17 cellular contexts compared by ENCODE assay signal in the genomic region with DNA sequence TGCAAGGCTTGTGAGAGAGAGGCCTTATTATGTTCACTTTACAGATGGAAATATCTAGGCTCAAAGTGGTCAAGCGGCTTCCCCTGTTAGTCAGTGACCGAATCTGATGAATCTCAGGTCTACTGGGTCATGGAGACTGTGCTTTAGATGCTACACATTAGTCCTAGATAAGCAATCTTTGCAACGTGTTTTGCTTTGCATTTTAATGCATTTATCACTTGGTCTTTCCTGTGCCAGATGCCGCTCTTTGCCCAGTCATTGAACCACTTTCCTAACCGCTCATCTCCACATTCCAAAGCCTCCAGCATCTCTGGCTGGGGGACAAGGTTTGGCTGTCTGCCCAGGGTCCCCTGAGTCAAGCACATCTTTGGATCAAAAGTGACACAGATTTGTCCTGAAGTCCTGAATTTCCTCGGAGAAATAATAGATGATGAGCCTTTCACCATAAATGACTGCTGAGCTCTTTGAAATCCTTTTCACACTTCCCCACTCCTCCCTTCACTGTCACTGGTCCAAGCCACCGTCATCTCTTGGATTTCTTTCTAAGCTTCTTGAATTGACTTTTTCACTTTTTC.
DNase-seq lines count a peak whose midpoint lies in the region; ATAC-seq, FAIRE-seq and TF ChIP-seq lines count a peak whose summit lies in the region.
"Had no signal": no experiment of that assay in that cellular context is flagged by ENCODE, and none has a peak within 500 bp of the region (broad histone marks: within the 10 kb centered on the region; RNA-seq: fewer than 3 reads in every experiment).

No MANE protein-coding gene starts in this region.

- no peak for FAIRE-seq in K562 (lab: Jason Lieb, UNC)
- FAIRE-seq: H1 had no signal

- intact Hi-C loops in K562 (cut with micrococcal nuclease), result no loop called here

- no peaks in the 10 kb centered on the region for H3K4me1 ChIP-seq in K562 (replicated peaks in 1 of 2; ENCODE audit: control insufficient read depth in 2 of 2, insufficient read depth in 2 of 2, low read length in 2 of 2)
- H3K4me1 ChIP-seq in effector memory CD4-positive, alpha-beta T cell (ENCODE audit: control insufficient read depth, insufficient read depth, low read length, poor library complexity, severe bottlenecking), result no peaks in the 10 kb centered on the region

- no peak for TF ChIP-seq EP300 in K562 (IDR thresholded peaks at IDR 0.05; ENCODE audit: low read length)

- no peaks in the 10 kb centered on the region for H3K9me3 ChIP-seq in K562 (replicated peaks; ENCODE audit: control insufficient read depth, insufficient read depth, low read depth, low read length)
- no peaks in the 10 kb centered on the region for H3K9me3 ChIP-seq in effector memory CD4-positive, alpha-beta T cell (ENCODE audit: control insufficient read depth, low read length)

- no peaks in the 10 kb centered on the region for H4K20me1 ChIP-seq in K562 (replicated peaks; ENCODE audit: control insufficient read depth, insufficient read depth, low read length)

- peaks cover 4% of the 10 kb centered on the region for H3K9me3 Mint-ChIP-seq in mesothelial cell of epicardium
- H3K9me3 Mint-ChIP-seq: CD4-positive, alpha-beta T cell had no signal

- no peaks in the 10 kb centered on the region for H3K36me3 Mint-ChIP-seq in mesothelial cell of epicardium

- H3K27ac Mint-ChIP-seq in mesothelial cell of epicardium, result peak overlapping the region; percentile 30
- H3K27ac Mint-ChIP-seq: CD4-positive, alpha-beta T cell had no signal

- 3% methylated on average over 7 of the region's 7 CpGs for WGBS in K562 (ENCODE audit: insufficient coverage, low coverage, missing lambda C conversion rate)

- no peaks in the 10 kb centered on the region for H3K9me1 ChIP-seq in K562 (ENCODE audit: control insufficient read depth, insufficient read depth, low read length)

- H3K27me3 ChIP-seq in K562 (ENCODE audit: control insufficient read depth in 2 of 2, insufficient read depth in 2 of 2, low read length in 2 of 2), result peaks cover 3 to 44% of the 10 kb centered on the region in 2 experiments; a peak in 4 of 5 replicates
- no peaks in the 10 kb centered on the region for H3K27me3 ChIP-seq in effector memory CD4-positive, alpha-beta T cell (replicated peaks; ENCODE audit: control insufficient read depth, insufficient read depth, low read length, poor library complexity, severe bottlenecking)

- H3K4me3 ChIP-seq in K562, result no peak overlapping the region
- no peak overlapping the region for H3K4me3 ChIP-seq in effector memory CD4-positive, alpha-beta T cell (ENCODE audit: insufficient read depth, low read depth, low read length, poor library complexity, severe bottlenecking)

- H3K4me2 ChIP-seq in K562 (ENCODE audit: insufficient read depth, low read length), result no peak overlapping the region

- CTCF ChIA-PET in K562 (lab: Yijun Ruan, JAX; ENCODE audit: low intra/inter-chr PET ratio), result no interaction called here

- no peaks in the 10 kb centered on the region for H3K36me3 ChIP-seq in K562 (ENCODE audit: control insufficient read depth, insufficient read depth, low read length)
- H3K36me3 ChIP-seq in effector memory CD4-positive, alpha-beta T cell (ENCODE audit: control insufficient read depth, insufficient read depth, low read length), result no peaks in the 10 kb centered on the region

- peak; percentile 90 for DNase-seq in EH (ENCODE audit: low read depth)
- DNase-seq in NCI-H226, result peak; percentile 42
- DNase-seq in K562 (ENCODE audit: extremely low read depth in 1 of 4, low spot score in 3 of 4), result no peak
- DNase-seq in mesothelial cell of epicardium (ENCODE audit: low spot score in 2 of 2, unreplicated experiment in 2 of 2), result no peak
- no peak for DNase-seq in NCI-H2227 (lab: John Stamatoyannopoulos, UW; ENCODE audit: unreplicated experiment)
- no peak for DNase-seq in NCI-H1105 (lab: John Stamatoyannopoulos, UW)
- no peak for DNase-seq in effector memory CD4-positive, alpha-beta T cell
- DNase-seq: activated CD4-positive, alpha-beta T cell treated with anti-CD3 and anti-CD28 coated beads for 1 hour; activated T-cell treated with anti-CD3 and anti-CD28 coated beads, Interleukin-2, amount 50 U/mL, for 1 hour; CD4-positive, alpha-beta T cell; GF-D8; MV-4-11; NCI-H2227 treated with DMSO at 0.1 percent for 48 hours; OCI-M1; stimulated activated naive CD4-positive, alpha-beta T cell had no signal

- ATAC-seq in K562 (no peak), GM18870 (IDR thresholded peaks at IDR 0.05; ENCODE audit: unreplicated experiment) (no peak)

- no peaks in the 10 kb centered on the region for H3K27me3 Mint-ChIP-seq in mesothelial cell of epicardium (ENCODE audit: low read depth)
- H3K27me3 Mint-ChIP-seq: CD4-positive, alpha-beta T cell had no signal

- H3K4me1 Mint-ChIP-seq in mesothelial cell of epicardium, result peaks cover 14% of the 10 kb centered on the region

- H3K79me2 ChIP-seq in K562 (ENCODE audit: control insufficient read depth, insufficient read depth, low read length), result no peaks in the 10 kb centered on the region

- POLR2A ChIA-PET in K562 (lab: Yijun Ruan, JAX), result interaction anchor here (1.4 kb wide), 1 partner anchor 11 kb away, joined by 4 read pairs; no protein-coding TSS in a partner anchor

- H2AFZ ChIP-seq in K562 (ENCODE audit: low read depth, low read length), result no peak overlapping the region

- BruUV-seq in K562 (replicated peaks; lab: Mats Ljungman, UMichigan), result no TSS peak

- H3K4me3 Mint-ChIP-seq in mesothelial cell of epicardium, result no peak overlapping the region
- H3K4me3 Mint-ChIP-seq: CD4-positive, alpha-beta T cell had no signal

- no peak overlapping the region for H3K27ac ChIP-seq in K562 (ENCODE audit: extremely low read depth, low read depth, low read length)
- no peak overlapping the region for H3K27ac ChIP-seq in effector memory CD4-positive, alpha-beta T cell (ENCODE audit: insufficient read depth, low read length, poor library complexity, severe bottlenecking)

- no peak for TF ChIP-seq CTCF in K562 (IDR thresholded peaks at IDR 0.05 in 2 of 3, conservative IDR thresholded peaks at IDR 0.05 in 1 of 3; ENCODE audit: insufficient read depth in 2 of 3, low read depth in 1 of 3, low read length in 3 of 3)
- TF ChIP-seq CTCF in mesothelial cell of epicardium (IDR thresholded peaks at IDR 0.05; ENCODE audit: unreplicated experiment), result no peak

- in situ Hi-C loops in K562 (cut with MboI), result no loop called here

- no peak overlapping the region for H3K9ac ChIP-seq in K562 (ENCODE audit: insufficient read depth in 1 of 2, low read depth in 2 of 2, low read length in 2 of 2)

- no peak for TF ChIP-seq RAD21 in K562 (CRISPR knock-in tag; conservative IDR thresholded peaks at IDR 0.05 in 1 of 2, IDR thresholded peaks at IDR 0.05 in 1 of 2)

- TF ChIP-seq POLR2A in K562 (conservative IDR thresholded peaks at IDR 0.05), result no peak

TF ChIP-seq in K562, 482 proteins besides CTCF, POLR2A, EP300 and RAD21:
- TF ChIP-seq NFIC (IDR thresholded peaks at IDR 0.05) (0 out of 2 replicates have a peak, but pooled peaks have one; percentile 9), ELF2 (CRISPR knock-in tag; IDR thresholded peaks at IDR 0.05) (no peak)
TF ChIP-seq in K562: peak in this region for 1.

Comparison
In these comparisons a context has a peak if more than half of its experiments do, and no peak if none do; other contexts are left out.
1. DNase-seq: peak in EH (single experiment) and NCI-H226 (single experiment); none in K562 (0 of 4), mesothelial cell of epicardium (0 of 2), NCI-H2227 (single experiment), NCI-H1105 (single experiment) and effector memory CD4-positive, alpha-beta T cell (0 of 3).